ENCODE assay signal across 30 cellular contexts in the genomic region with DNA sequence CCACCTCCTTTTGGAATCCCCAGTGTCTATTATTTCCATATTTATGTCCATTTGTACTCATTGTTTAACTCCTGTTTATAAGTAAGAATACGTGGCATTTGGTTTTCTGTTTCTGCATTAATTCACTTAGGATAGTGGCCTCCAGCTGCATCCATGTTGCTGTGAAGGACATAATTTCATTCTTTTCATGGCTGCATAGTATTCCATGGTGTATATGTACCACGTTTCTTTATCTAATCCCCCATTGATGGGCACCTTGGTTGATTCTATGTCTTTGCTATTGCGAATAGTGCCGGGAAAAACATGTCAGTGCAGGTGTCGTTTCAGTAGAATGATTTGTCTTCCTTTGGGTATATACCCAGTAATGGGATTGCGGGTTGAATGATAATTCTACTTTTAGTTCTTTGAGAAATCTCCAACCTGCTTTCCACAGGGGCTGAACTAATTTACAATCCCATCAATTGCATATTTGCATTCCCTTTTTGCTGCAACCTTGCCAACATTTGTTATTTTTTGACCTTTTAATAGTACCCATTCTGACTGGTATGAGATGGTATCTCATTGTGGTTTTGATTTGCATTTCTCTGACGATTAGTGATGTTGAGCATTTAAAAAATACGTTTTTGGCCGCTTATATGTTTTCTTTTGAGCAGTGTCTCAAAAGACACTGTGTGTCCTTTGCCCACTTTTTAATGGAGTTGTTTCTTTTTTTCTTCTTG.
"Had no signal": no experiment of that assay in that cellular context is flagged by ENCODE, and none has a peak within 500 bp of the region (broad histone marks: within the 10 kb centered on the region; RNA-seq: fewer than 3 reads in every experiment).

No MANE protein-coding gene starts in this region.

- H3K9me3 ChIP-seq: colonic mucosa, gastrocnemius medialis had no signal

- H3K4me3 ChIP-seq: colonic mucosa, dorsolateral prefrontal cortex, esophagus muscularis mucosa, gastrocnemius medialis, heart left ventricle had no signal

- DNase-seq: activated B cell treated with CpG ODN at 0.5 μM for 24 hours; activated CD4-positive, alpha-beta T cell treated with anti-CD3 and anti-CD28 coated beads for 48 hours; activated CD4-positive, alpha-beta T cell treated with anti-CD3 and anti-CD28 coated beads, Interleukin-2, amount 50 U/mL, for 1 hour; activated CD4-positive, alpha-beta T cell treated with anti-CD3 and anti-CD28 coated beads, Interleukin-2, amount 50 U/mL, for 48 hours; activated CD8-positive, alpha-beta memory T cell treated with anti-CD3 and anti-CD28 coated beads for 24 hours; activated CD8-positive, alpha-beta T cell treated with anti-CD3 and anti-CD28 coated beads for 36 hours; activated effector memory CD4-positive, alpha-beta T cell treated with Interleukin-2 at 50 U/mL for 16 hours; activated gamma-delta T cell treated with Interleukin-2 at 50 U/mL for 16 hours; activated naive CD4-positive, alpha-beta T cell treated with anti-CD3 and anti-CD28 coated beads, Interleukin-2, amount 50 U/mL, for 16 hours; activated naive CD4-positive, alpha-beta T cell treated with Interleukin-2 at 50 U/mL for 16 hours; activated T-cell treated with anti-CD3 and anti-CD28 coated beads, Interleukin-2, amount 50 U/mL, for 4 hours; amniotic stem cell; anterior cingulate cortex; brain microvascular endothelial cell; colonic mucosa; dorsolateral prefrontal cortex; effector memory CD4-positive, alpha-beta T cell; erythroblast; foreskin keratinocyte; gastrocnemius medialis; glutamatergic neuron; heart left ventricle; hypothalamus; T1000; WERI-Rb-1 had no signal

- H3K27ac ChIP-seq: brain microvascular endothelial cell, colonic mucosa, dorsolateral prefrontal cortex, esophagus muscularis mucosa, foreskin keratinocyte, gastrocnemius medialis, heart left ventricle, WERI-Rb-1 had no signal

- ATAC-seq: activated CD4-positive, CD25-positive, alpha-beta regulatory T cell treated with anti-CD3 and anti-CD28 coated beads, Interleukin-2, amount 50 U/mL, for 24 hours; activated CD8-positive, alpha-beta T cell treated with anti-CD3 and anti-CD28 coated beads for 36 hours; activated T-cell treated with anti-CD3 and anti-CD28 coated beads, Interleukin-2, amount 50 U/mL, for 4 hours; activated T-helper 17 cell treated with anti-CD3 and anti-CD28 coated beads, Interleukin-2, amount 50 U/mL, for 72 hours; foreskin keratinocyte; gastrocnemius medialis; heart left ventricle had no signal

- H3K36me3 ChIP-seq: brain microvascular endothelial cell, colonic mucosa, esophagus muscularis mucosa, gastrocnemius medialis, heart left ventricle had no signal

- H3K27me3 ChIP-seq: brain microvascular endothelial cell, colonic mucosa, dorsolateral prefrontal cortex, esophagus muscularis mucosa, gastrocnemius medialis, heart left ventricle had no signal

- H3K4me1 ChIP-seq: colonic mucosa, foreskin keratinocyte, gastrocnemius medialis had no signal

- FAIRE-seq: astrocyte, bronchial epithelial cell had no signal
